Comparison of ENCODE assay signal across 1 cellular context in genomic region chr6:79544299-79544927, GRCh38.
TF ChIP-seq lines count a peak whose summit lies in the region.

No MANE protein-coding gene starts in this region.

TF ChIP-seq in HepG2, 621 proteins besides CTCF, POLR2A, EP300 and RAD21 (continued from another document):
- TF ChIP-seq ZNF230 (CRISPR knock-in tag; IDR thresholded peaks at IDR 0.05), result no peak
